Comparison of ENCODE assay signal across 1 cellular context in the genomic region with DNA sequence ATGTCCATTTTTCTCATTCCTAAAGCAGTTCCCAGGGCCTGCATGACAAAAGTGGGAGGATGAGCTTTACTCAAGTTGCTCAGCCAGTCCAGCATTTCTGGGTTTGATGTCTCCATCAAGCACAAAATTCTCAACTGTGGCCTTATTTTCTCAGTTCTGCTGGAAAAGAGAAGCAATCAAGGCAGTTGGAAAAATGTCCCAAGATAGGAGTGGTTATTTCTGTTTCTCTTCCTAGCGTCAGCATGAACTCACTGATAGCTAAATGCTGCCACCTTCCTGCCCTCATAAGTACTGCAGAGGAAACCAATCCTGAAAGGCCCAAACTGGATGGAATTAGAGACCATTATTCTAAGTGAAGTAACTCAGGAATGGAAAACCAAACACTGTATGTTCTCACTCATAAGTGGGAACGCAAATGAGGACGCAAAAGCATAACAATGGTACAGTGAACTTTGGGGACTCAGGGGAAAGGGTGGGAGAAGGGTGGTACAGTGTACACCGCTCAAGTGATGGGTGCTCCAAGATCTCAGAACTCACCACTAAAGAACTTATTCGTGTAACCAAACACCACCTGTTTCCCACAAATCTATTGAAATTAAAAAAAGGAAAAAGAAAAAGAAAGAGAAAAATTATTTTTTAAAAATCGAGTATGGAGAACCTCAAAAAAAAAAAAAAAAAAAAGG.
TF ChIP-seq lines count a peak whose summit lies in the region.

No MANE protein-coding gene starts in this region.

TF ChIP-seq in GM12878, 131 proteins besides CTCF, POLR2A, EP300 and RAD21 (continued from another document):
- TF ChIP-seq, protein P1, sequence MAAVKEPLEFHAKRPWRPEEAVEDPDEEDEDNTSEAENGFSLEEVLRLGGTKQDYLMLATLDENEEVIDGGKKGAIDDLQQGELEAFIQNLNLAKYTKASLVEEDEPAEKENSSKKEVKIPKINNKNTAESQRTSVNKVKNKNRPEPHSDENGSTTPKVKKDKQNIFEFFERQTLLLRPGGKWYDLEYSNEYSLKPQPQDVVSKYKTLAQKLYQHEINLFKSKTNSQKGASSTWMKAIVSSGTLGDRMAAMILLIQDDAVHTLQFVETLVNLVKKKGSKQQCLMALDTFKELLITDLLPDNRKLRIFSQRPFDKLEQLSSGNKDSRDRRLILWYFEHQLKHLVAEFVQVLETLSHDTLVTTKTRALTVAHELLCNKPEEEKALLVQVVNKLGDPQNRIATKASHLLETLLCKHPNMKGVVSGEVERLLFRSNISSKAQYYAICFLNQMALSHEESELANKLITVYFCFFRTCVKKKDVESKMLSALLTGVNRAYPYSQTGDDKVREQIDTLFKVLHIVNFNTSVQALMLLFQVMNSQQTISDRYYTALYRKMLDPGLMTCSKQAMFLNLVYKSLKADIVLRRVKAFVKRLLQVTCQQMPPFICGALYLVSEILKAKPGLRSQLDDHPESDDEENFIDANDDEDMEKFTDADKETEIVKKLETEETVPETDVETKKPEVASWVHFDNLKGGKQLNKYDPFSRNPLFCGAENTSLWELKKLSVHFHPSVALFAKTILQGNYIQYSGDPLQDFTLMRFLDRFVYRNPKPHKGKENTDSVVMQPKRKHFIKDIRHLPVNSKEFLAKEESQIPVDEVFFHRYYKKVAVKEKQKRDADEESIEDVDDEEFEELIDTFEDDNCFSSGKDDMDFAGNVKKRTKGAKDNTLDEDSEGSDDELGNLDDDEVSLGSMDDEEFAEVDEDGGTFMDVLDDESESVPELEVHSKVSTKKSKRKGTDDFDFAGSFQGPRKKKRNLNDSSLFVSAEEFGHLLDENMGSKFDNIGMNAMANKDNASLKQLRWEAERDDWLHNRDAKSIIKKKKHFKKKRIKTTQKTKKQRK (IDR thresholded peaks at IDR 0.05; ENCODE audit: low read depth, low read length) = no peak
- TF ChIP-seq TCF3 (IDR thresholded peaks at IDR 0.05; ENCODE audit: borderline replicate concordance, insufficient read depth, low read depth, low read length) (no peak), ZNF592 (IDR thresholded peaks at IDR 0.05) (0 out of 2 replicates have a peak, but pooled peaks have one; percentile 14), KLF5 (IDR thresholded peaks at IDR 0.05; ENCODE audit: partially characterized antibody) (no peak), IKZF2 (IDR thresholded peaks at IDR 0.05) (0 out of 4 replicates have a peak, but pooled peaks of 1 of the 2 experiments have one; percentile 33), NFXL1 (IDR thresholded peaks at IDR 0.05; ENCODE audit: borderline replicate concordance) (no peak), USF1 (IDR thresholded peaks at IDR 0.05; ENCODE audit: borderline replicate concordance, extremely low read length, insufficient read depth, low read depth, low read length) (no peak), POU2F2 (IDR thresholded peaks at IDR 0.05; ENCODE audit: borderline replicate concordance, low read depth, low read length) (no peak), RAD51 (IDR thresholded peaks at IDR 0.05) (no peak)
- TF ChIP-seq, protein P2, sequence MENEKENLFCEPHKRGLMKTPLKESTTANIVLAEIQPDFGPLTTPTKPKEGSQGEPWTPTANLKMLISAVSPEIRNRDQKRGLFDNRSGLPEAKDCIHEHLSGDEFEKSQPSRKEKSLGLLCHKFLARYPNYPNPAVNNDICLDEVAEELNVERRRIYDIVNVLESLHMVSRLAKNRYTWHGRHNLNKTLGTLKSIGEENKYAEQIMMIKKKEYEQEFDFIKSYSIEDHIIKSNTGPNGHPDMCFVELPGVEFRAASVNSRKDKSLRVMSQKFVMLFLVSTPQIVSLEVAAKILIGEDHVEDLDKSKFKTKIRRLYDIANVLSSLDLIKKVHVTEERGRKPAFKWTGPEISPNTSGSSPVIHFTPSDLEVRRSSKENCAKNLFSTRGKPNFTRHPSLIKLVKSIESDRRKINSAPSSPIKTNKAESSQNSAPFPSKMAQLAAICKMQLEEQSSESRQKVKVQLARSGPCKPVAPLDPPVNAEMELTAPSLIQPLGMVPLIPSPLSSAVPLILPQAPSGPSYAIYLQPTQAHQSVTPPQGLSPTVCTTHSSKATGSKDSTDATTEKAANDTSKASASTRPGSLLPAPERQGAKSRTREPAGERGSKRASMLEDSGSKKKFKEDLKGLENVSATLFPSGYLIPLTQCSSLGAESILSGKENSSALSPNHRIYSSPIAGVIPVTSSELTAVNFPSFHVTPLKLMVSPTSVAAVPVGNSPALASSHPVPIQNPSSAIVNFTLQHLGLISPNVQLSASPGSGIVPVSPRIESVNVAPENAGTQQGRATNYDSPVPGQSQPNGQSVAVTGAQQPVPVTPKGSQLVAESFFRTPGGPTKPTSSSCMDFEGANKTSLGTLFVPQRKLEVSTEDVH (IDR thresholded peaks at IDR 0.05; ENCODE audit: low read depth, partially characterized antibody) = no peak
- TF ChIP-seq, protein P3, sequence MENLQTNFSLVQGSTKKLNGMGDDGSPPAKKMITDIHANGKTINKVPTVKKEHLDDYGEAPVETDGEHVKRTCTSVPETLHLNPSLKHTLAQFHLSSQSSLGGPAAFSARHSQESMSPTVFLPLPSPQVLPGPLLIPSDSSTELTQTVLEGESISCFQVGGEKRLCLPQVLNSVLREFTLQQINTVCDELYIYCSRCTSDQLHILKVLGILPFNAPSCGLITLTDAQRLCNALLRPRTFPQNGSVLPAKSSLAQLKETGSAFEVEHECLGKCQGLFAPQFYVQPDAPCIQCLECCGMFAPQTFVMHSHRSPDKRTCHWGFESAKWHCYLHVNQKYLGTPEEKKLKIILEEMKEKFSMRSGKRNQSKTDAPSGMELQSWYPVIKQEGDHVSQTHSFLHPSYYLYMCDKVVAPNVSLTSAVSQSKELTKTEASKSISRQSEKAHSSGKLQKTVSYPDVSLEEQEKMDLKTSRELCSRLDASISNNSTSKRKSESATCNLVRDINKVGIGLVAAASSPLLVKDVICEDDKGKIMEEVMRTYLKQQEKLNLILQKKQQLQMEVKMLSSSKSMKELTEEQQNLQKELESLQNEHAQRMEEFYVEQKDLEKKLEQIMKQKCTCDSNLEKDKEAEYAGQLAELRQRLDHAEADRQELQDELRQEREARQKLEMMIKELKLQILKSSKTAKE (IDR thresholded peaks at IDR 0.05; ENCODE audit: low read depth, poor library complexity, severe bottlenecking) = peak; percentile 22
